8 cellular contexts compared by ENCODE assay signal in genomic region chr1:160522622-160523345, GRCh38. TPM values are rescaled to one million over a fixed set of nuclear protein-coding genes. Genes with fewer than 3 reads are reported as not detected.
DNase-seq lines count a peak whose midpoint lies in the region; ATAC-seq and TF ChIP-seq lines count a peak whose summit lies in the region.

SLAMF6 (minus strand) TSS chr1:160523255; CDS start chr1:160523192, 63 bp downstream.

- TF ChIP-seq EP300 in esophagus muscularis mucosa (IDR thresholded peaks at IDR 0.05) = no peak

- H3K36me3 ChIP-seq in esophagus muscularis mucosa = no peaks in the 10 kb centered on the region

- H3K27ac ChIP-seq in skin epidermis = peak within 1 kb of the TSS in 12 of 21 experiments; percentile 2 to 89 (median 67)
- no peak within 1 kb of the TSS for H3K27ac ChIP-seq in esophagus muscularis mucosa (replicated peaks in 1 of 4)

- 78% methylated on average over 11 of the region's 11 CpGs for WGBS in esophagus muscularis mucosa

- TF ChIP-seq POLR2A in esophagus muscularis mucosa (IDR thresholded peaks at IDR 0.05; ENCODE audit: low read depth) = no peak

- peak; percentile 48 for ATAC-seq in HG03196 (IDR thresholded peaks at IDR 0.05; ENCODE audit: unreplicated experiment)
- no peak for ATAC-seq in GM19452 (IDR thresholded peaks at IDR 0.05; ENCODE audit: unreplicated experiment)

- H3K4me3 ChIP-seq in skin epidermis = peak within 1 kb of the TSS in 5 of 7 experiments; percentile 13 to 31 (median 18)
- H3K4me3 ChIP-seq in esophagus muscularis mucosa = peak within 1 kb of the TSS in 1 of 4 donors; percentile 31

- intact Hi-C loops in esophagus muscularis mucosa (cut with DNase I) = no loop called here

- TF ChIP-seq CTCF in GM13976 (IDR thresholded peaks at IDR 0.05; ENCODE audit: borderline replicate concordance, control extremely low read depth, extremely low read depth, insufficient read depth, missing control alignments) (no peak), esophagus muscularis mucosa (IDR thresholded peaks at IDR 0.05) (no peak)

- in situ Hi-C loops in GM13976 (cut with MboI; ENCODE audit: low sequenced_read_pairs, unreplicated experiment) = no loop called here

- H3K9me3 ChIP-seq in esophagus muscularis mucosa = peaks cover 0 to 5% (median 2%) of the 10 kb centered on the region in 4 donors

- peak; percentile 25 for DNase-seq in GM13976 (ENCODE audit: low spot score)
- peak; percentile 83 for DNase-seq in activated CD8-positive, alpha-beta memory T cell treated with anti-CD3 and anti-CD28 coated beads for 24 hours
- DNase-seq in UCSD-AML1 (lab: John Stamatoyannopoulos, UW; ENCODE audit: unreplicated experiment) = no peak
- no peak for DNase-seq in NK-92 (lab: John Stamatoyannopoulos, UW; ENCODE audit: unreplicated experiment)
- no peak for DNase-seq in esophagus muscularis mucosa (ENCODE audit: extremely low spot score)

- no peaks in the 10 kb centered on the region for H3K27me3 ChIP-seq in esophagus muscularis mucosa

- H3K4me1 ChIP-seq in esophagus muscularis mucosa = no peaks in the 10 kb centered on the region

RNA-seq across cellular contexts. Expression of gene SLAMF6, which starts in this region (rescaled TPM):
- 1 to 10 TPM in 2 of 4 donors, under 1 TPM in 2; 0.19 to 1.4 (median 0.87) TPM for total RNA-seq in esophagus muscularis mucosa

Comparison
In these comparisons a context has a peak if more than half of its experiments do, and no peak if none do; other contexts are left out.
1. DNase-seq: peak in GM13976 (single experiment) and activated CD8-positive, alpha-beta memory T cell treated with anti-CD3 and anti-CD28 coated beads for 24 hours (single experiment); none in UCSD-AML1 (single experiment), NK-92 (single experiment) and esophagus muscularis mucosa (single experiment).
2. H3K27ac ChIP-seq: peak in skin epidermis (12 of 21); none in esophagus muscularis mucosa (0 of 4).